Comparison of ENCODE assay signal across 25 cellular contexts in genomic region chr1:54255026-54255425, GRCh38. TPM values are rescaled to one million over a fixed set of nuclear protein-coding genes. Genes with fewer than 3 reads are reported as not detected.
DNase-seq lines count a peak whose midpoint lies in the region; ATAC-seq, FAIRE-seq and TF ChIP-seq lines count a peak whose summit lies in the region.
"Had no signal": no experiment of that assay in that cellular context is flagged by ENCODE, and none has a peak within 500 bp of the region (broad histone marks: within the 10 kb centered on the region; RNA-seq: fewer than 3 reads in every experiment).

No MANE protein-coding gene starts in this region.

- H3K27ac ChIP-seq in AG04450 (ENCODE audit: low read depth, low read length): peak overlapping the region; percentile 31
- H3K27ac ChIP-seq in SJSA1: peak overlapping the region; percentile 65
- no peak overlapping the region for H3K27ac ChIP-seq in ovary
- no peak overlapping the region for H3K27ac ChIP-seq in neuronal stem cell (replicated peaks; ENCODE audit: low read length)
- H3K27ac ChIP-seq: foreskin keratinocyte, KMS-11, neural progenitor cell had no signal

- H3K27me3 Mint-ChIP-seq in glutamatergic neuron (ENCODE audit: unreplicated experiment): peaks cover 52% of the 10 kb centered on the region
- H3K27me3 Mint-ChIP-seq: effector memory CD8-positive, alpha-beta T cell had no signal

- H3K4me3 Mint-ChIP-seq in glutamatergic neuron (ENCODE audit: unreplicated experiment): no peak overlapping the region
- H3K4me3 Mint-ChIP-seq: effector memory CD8-positive, alpha-beta T cell had no signal

- no peak overlapping the region for H2AK5ac ChIP-seq in neuronal stem cell (ENCODE audit: low read depth, low read length)

- DNase-seq in AG04450 (ENCODE audit: low read depth, low spot score): no peak
- peak; percentile 52 for DNase-seq in H54 (ENCODE audit: insufficient read length, low spot score)
- peak; percentile 57 to 71 for DNase-seq in SJSA1 (ENCODE audit: low read depth in 1 of 2, low spot score in 2 of 2)
- no peak for DNase-seq in glutamatergic neuron
- DNase-seq in ovary: no peak
- DNase-seq in neuronal stem cell (ENCODE audit: low spot score): no peak
- DNase-seq in erythroblast (lab: John Stamatoyannopoulos, UW): no peak
- DNase-seq: activated CD4-positive, alpha-beta T cell treated with anti-CD3 and anti-CD28 coated beads, Interleukin-2, amount 50 U/mL, for 1 hour; activated naive CD4-positive, alpha-beta T cell treated with Interleukin-2 at 50 U/mL for 16 hours; aorta; effector memory CD8-positive, alpha-beta T cell; foreskin keratinocyte; left cardiac atrium; midbrain; NCI-H1105; NCI-H2171; NCI-H526 treated with DMSO at 0.1 percent for 48 hours; stimulated activated CD4-positive, alpha-beta T cell treated with anti-CD3 and anti-CD28 coated beads, Interleukin-15, amount 100 ng/mL, for 24 hours; stimulated activated naive CD4-positive, alpha-beta T cell; SW 1271 had no signal

- no peak for FAIRE-seq in H54 (lab: Jason Lieb, UNC)

- no peak overlapping the region for H2BK12ac ChIP-seq in neuronal stem cell (ENCODE audit: low read length)

- no peak overlapping the region for H3K23ac ChIP-seq in neuronal stem cell (ENCODE audit: low read depth, low read length, poor library complexity)

- no peaks in the 10 kb centered on the region for H3K27me3 ChIP-seq in AG04450 (ENCODE audit: control insufficient read depth, insufficient read depth, low read length)
- H3K27me3 ChIP-seq in SJSA1 (replicated peaks): no peaks in the 10 kb centered on the region
- no peaks in the 10 kb centered on the region for H3K27me3 ChIP-seq in ovary
- H3K27me3 ChIP-seq in neuronal stem cell (ENCODE audit: control insufficient read depth in 3 of 3, insufficient read depth in 3 of 3, low read depth in 1 of 3, low read length in 3 of 3): no peaks in the 10 kb centered on the region
- H3K27me3 ChIP-seq: foreskin keratinocyte, neural progenitor cell, tibial nerve had no signal

- H3K4me1 Mint-ChIP-seq in glutamatergic neuron (ENCODE audit: low read depth, unreplicated experiment): peaks cover 69% of the 10 kb centered on the region

- CTCF ChIA-PET in AG04450 (lab: Charles Lee): interaction anchor here (0.6 kb wide), 1 partner anchor 317 kb away, joined by 3 read pairs; no protein-coding TSS in a partner anchor

- H3K4me1 ChIP-seq in SJSA1 (replicated peaks): peaks cover 55% of the 10 kb centered on the region
- peaks cover 27% of the 10 kb centered on the region for H3K4me1 ChIP-seq in ovary (ENCODE audit: insufficient read depth)
- H3K4me1 ChIP-seq in neuronal stem cell (ENCODE audit: control insufficient read depth in 2 of 2, insufficient read depth in 1 of 2, low read depth in 1 of 2, low read length in 2 of 2): peaks cover 8 to 14% of the 10 kb centered on the region in 2 donors

- H3K4me3 ChIP-seq in AG04450 (ENCODE audit: low read depth, low read length) (no peak overlapping the region), SJSA1 (no peak overlapping the region), ovary (no peak overlapping the region), neuronal stem cell (ENCODE audit: low read length in 2 of 2) (no peak overlapping the region)
- H3K4me3 ChIP-seq: neural progenitor cell, tibial nerve had no signal

- peak overlapping the region; percentile 92 for H3K27ac Mint-ChIP-seq in glutamatergic neuron (ENCODE audit: unreplicated experiment)

- H2BK120ac ChIP-seq in neuronal stem cell (ENCODE audit: low read depth, low read length): no peak overlapping the region

- no peak overlapping the region for H3K9ac ChIP-seq in neuronal stem cell (ENCODE audit: low read depth, low read length, poor library complexity)
- H3K9ac ChIP-seq: KMS-11, neural progenitor cell had no signal

- H3K18ac ChIP-seq in neuronal stem cell (ENCODE audit: low read length): no peak overlapping the region

- intact Hi-C loops in ovary (cut with DNase I): no loop called here

- no peak overlapping the region for H4K8ac ChIP-seq in neuronal stem cell (ENCODE audit: low read depth, low read length)

- TF ChIP-seq CTCF in AG04450 (IDR thresholded peaks at IDR 0.05; ENCODE audit: low read depth, low read length): no peak
- no peak for TF ChIP-seq CTCF in glutamatergic neuron (IDR thresholded peaks at IDR 0.05; ENCODE audit: partially characterized antibody, unreplicated experiment)
- TF ChIP-seq CTCF in ovary (IDR thresholded peaks at IDR 0.05): no peak

- H3K36me3 ChIP-seq in SJSA1: peaks cover 22% of the 10 kb centered on the region
- H3K36me3 ChIP-seq in ovary: no peaks in the 10 kb centered on the region
- peaks cover 6 to 91% of the 10 kb centered on the region in 2 donors for H3K36me3 ChIP-seq in neuronal stem cell (replicated peaks in 1 of 2; ENCODE audit: control insufficient read depth in 2 of 2, insufficient read depth in 2 of 2, low read length in 2 of 2)
- H3K36me3 ChIP-seq: neural progenitor cell had no signal

- H3K4ac ChIP-seq in neuronal stem cell (ENCODE audit: low read length): no peak overlapping the region

- no peak for TF ChIP-seq EP300 in ovary (IDR thresholded peaks at IDR 0.05)

- peaks cover 3% of the 10 kb centered on the region for H3K79me1 ChIP-seq in neuronal stem cell (ENCODE audit: low read depth, low read length)

- no peak overlapping the region for H2BK15ac ChIP-seq in neuronal stem cell (ENCODE audit: low read length)

- no peak overlapping the region for H3K14ac ChIP-seq in neuronal stem cell (ENCODE audit: low read length)

- H2AFZ ChIP-seq in neuronal stem cell (ENCODE audit: low read length): no peak overlapping the region
- H2AFZ ChIP-seq: neural progenitor cell had no signal

- no peak overlapping the region for H2BK5ac ChIP-seq in neuronal stem cell (ENCODE audit: low read length)

- POLR2A ChIA-PET in AG04450 (lab: Yijun Ruan, JAX): no interaction called here

- no peak for TF ChIP-seq POLR2A in H54 (IDR thresholded peaks at IDR 0.05; ENCODE audit: low read depth, low read length)
- TF ChIP-seq POLR2A in ovary (IDR thresholded peaks at IDR 0.05): no peak
- TF ChIP-seq POLR2A in erythroblast (IDR thresholded peaks at IDR 0.05; ENCODE audit: low read length): no peak

- 0 out of 2 replicates have a peak, but pooled peaks cover 1% of the 10 kb centered on the region for H3K9me3 ChIP-seq in AG04450 (ENCODE audit: control insufficient read depth, insufficient read depth, low read length)
- H3K9me3 ChIP-seq in SJSA1 (replicated peaks): no peaks in the 10 kb centered on the region
- H3K9me3 ChIP-seq in ovary: no peaks in the 10 kb centered on the region
- H3K9me3 ChIP-seq in neuronal stem cell (replicated peaks in 1 of 2; ENCODE audit: control insufficient read depth in 2 of 2, insufficient read depth in 1 of 2, low read depth in 1 of 2, low read length in 2 of 2): peaks cover 0 to 1% of the 10 kb centered on the region in 2 donors
- H3K9me3 ChIP-seq: tibial nerve had no signal

- no peak for ATAC-seq in GM18907 (IDR thresholded peaks at IDR 0.05; ENCODE audit: unreplicated experiment)
- ATAC-seq: effector memory CD8-positive, alpha-beta T cell; foreskin keratinocyte; Panc1 had no signal

- 87 to 91% (median 90%) methylated on average over 7 of the region's 7 CpGs for WGBS in ovary, 3 donors
- no CpG with 5 or more reads among the region's 7 CpGs for WGBS in neuronal stem cell (ENCODE audit: extremely low coverage in 2 of 2, insufficient read length in 2 of 2, insufficient replicate concordance in 1 of 2), 2 donors

- H4K91ac ChIP-seq in neuronal stem cell (ENCODE audit: low read depth, low read length, poor library complexity): no peak overlapping the region

- peaks cover 5% of the 10 kb centered on the region for H3K36me3 Mint-ChIP-seq in glutamatergic neuron (ENCODE audit: unreplicated experiment)

- peaks cover 66% of the 10 kb centered on the region for H3K9me3 Mint-ChIP-seq in glutamatergic neuron (ENCODE audit: unreplicated experiment)
- H3K9me3 Mint-ChIP-seq: effector memory CD8-positive, alpha-beta T cell; neural progenitor cell had no signal

- H3K4me2 ChIP-seq in neuronal stem cell (ENCODE audit: insufficient read depth, low read length, poor library complexity, severe bottlenecking): no peak overlapping the region
- H3K4me2 ChIP-seq: KMS-11, neural progenitor cell had no signal

RNA-seq across cellular contexts. Expression of gene MRPL37, which starts 55.1 kb away (rescaled TPM):
- polyA plus RNA-seq in AG04450 (2011; rRNA removed) (16.6 and 27.9 TPM in 2 replicates), ovary (10 to 100 TPM; 43.3 to 86.6 TPM)
- polyA minus RNA-seq in AG04450 (2011; rRNA and poly(A)+ RNA removed): 12.1 and 13.5 TPM in 2 replicates
- total RNA-seq in SJSA1 (2014; rRNA removed; shearing (Covaris generic)): 133 and 157 TPM in 2 replicates
- total RNA-seq in glutamatergic neuron (ENCODE audit: unreplicated experiment) (50.9 TPM), ovary (10 to 100 TPM; 36.2 to 60.1 (median 47.9) TPM)
- polyA plus RNA-seq in neuronal stem cell (2013, experiment 1 of 2): 69.4 TPM
- 69.8 TPM for polyA plus RNA-seq in neuronal stem cell (2013, experiment 2 of 2)

RNA-seq across cellular contexts. Expression of gene CYB5RL, which starts 55.2 kb away (rescaled TPM):
- 4.0 and 4.1 TPM in 2 replicates for polyA plus RNA-seq in AG04450 (2011; rRNA removed)
- polyA minus RNA-seq in AG04450 (2011; rRNA and poly(A)+ RNA removed): 3.8 and 5.9 TPM in 2 replicates
- total RNA-seq in SJSA1 (2014; rRNA removed; shearing (Covaris generic)): 2.5 and 4.9 TPM in 2 replicates
- 6.8 TPM for total RNA-seq in glutamatergic neuron (ENCODE audit: unreplicated experiment)
- 1 to 10 TPM; 2.3 to 9.6 (median 7.4) TPM for total RNA-seq in ovary
- polyA plus RNA-seq in ovary: 1 to 10 TPM; 3.2 to 7.5 TPM
- 6.5 TPM for polyA plus RNA-seq in neuronal stem cell (2013, experiment 1 of 2)
- polyA plus RNA-seq in neuronal stem cell (2013, experiment 2 of 2): 6.5 TPM

Comparison
In these comparisons a context has a peak if more than half of its experiments do, and no peak if none do; other contexts are left out.
1. DNase-seq: peak in H54 (single experiment) and SJSA1 (2 of 2); none in AG04450 (single experiment), glutamatergic neuron (single experiment), ovary (0 of 5), neuronal stem cell (single experiment) and erythroblast (0 of 2).
2. H3K27ac ChIP-seq: peak in AG04450 (single experiment) and SJSA1 (single experiment); none in ovary (0 of 2) and neuronal stem cell (single experiment).